In genomic region chr6:161847628-161848027, GRCh38 we compare ENCODE assay signal across 40 cellular contexts.
"Had no signal": no experiment of that assay in that cellular context is flagged by ENCODE, and none has a peak within 500 bp of the region (broad histone marks: within the 10 kb centered on the region; RNA-seq: fewer than 3 reads in every experiment).

No MANE protein-coding gene starts in this region.

- H3K9me3 Mint-ChIP-seq: activated CD4-positive, alpha-beta memory T cell treated with anti-CD3 and anti-CD28 coated beads, Interleukin-2, amount 10 ng/mL, durations not matched to agents 7 days and 5 days; activated CD4-positive, alpha-beta T cell treated with anti-CD3 and anti-CD28 coated beads, Interleukin-2, amount 10 ng/mL, durations not matched to agents 7 days and 5 days; activated naive CD4-positive, alpha-beta T cell treated with anti-CD3 and anti-CD28 coated beads, Interleukin-2, amount 10 ng/mL, durations not matched to agents 7 days and 5 days; activated naive CD4-positive, alpha-beta T cell treated with anti-CD3 and anti-CD28 coated beads, Interleukin-2, amount 50 U/mL, for 24 hours; activated naive CD8-positive, alpha-beta T cell treated with anti-CD3 and anti-CD28 coated beads, Interleukin-2, amount 10 ng/mL, durations not matched to agents 7 days and 5 days; activated naive CD8-positive, alpha-beta T cell treated with anti-CD3 and anti-CD28 coated beads, Interleukin-2, amount 50 U/mL, for 24 hours; activated T-cell treated with anti-CD3 and anti-CD28 coated beads, Interleukin-2, amount 50 U/mL, for 24 hours; activated T-helper 2 cell treated with anti-CD3 and anti-CD28 coated beads, Interferon-gamma antibody, Interleukin-2, Interleukin-4, amounts not matched to agents 10 μg/mL and 5 μg/mL and 100 μg/mL, durations not matched to agents 14 hours and 24 hours and 36 hours; central memory CD8-positive, alpha-beta T cell; T-helper 1 cell treated with Interleukin-12 subunit alpha and Interleukin-12 subunit beta and Interleukin-4 antibody, amounts not matched to agents 30 μg/mL and 1 μg/mL, for 36 hours; T-helper 2 cell treated with Interferon-gamma antibody and Interleukin-4, amounts not matched to agents 5 μg/mL and 100 μg/mL, for 36 hours; WTC11 had no signal

- H3K27me3 ChIP-seq: ascending aorta, cardiac muscle cell had no signal

- H3K27me3 Mint-ChIP-seq: activated CD4-positive, alpha-beta memory T cell treated with anti-CD3 and anti-CD28 coated beads, Interleukin-2, amount 10 ng/mL, durations not matched to agents 7 days and 5 days; activated CD4-positive, alpha-beta T cell treated with anti-CD3 and anti-CD28 coated beads for 36 hours; activated CD4-positive, alpha-beta T cell treated with anti-CD3 and anti-CD28 coated beads, Interleukin-2, amount 10 ng/mL, durations not matched to agents 7 days and 5 days; activated CD8-positive, alpha-beta memory T cell treated with anti-CD3 and anti-CD28 coated beads, Interleukin-2, amount 10 ng/mL, durations not matched to agents 7 days and 5 days; activated naive CD4-positive, alpha-beta T cell treated with anti-CD3 and anti-CD28 coated beads, Interleukin-2, amount 10 ng/mL, durations not matched to agents 7 days and 5 days; activated naive CD4-positive, alpha-beta T cell treated with anti-CD3 and anti-CD28 coated beads, Interleukin-2, amount 50 U/mL, for 24 hours; activated naive CD8-positive, alpha-beta T cell; activated naive CD8-positive, alpha-beta T cell treated with anti-CD3 and anti-CD28 coated beads, Interleukin-2, amount 10 ng/mL, durations not matched to agents 7 days and 5 days; activated naive CD8-positive, alpha-beta T cell treated with anti-CD3 and anti-CD28 coated beads, Interleukin-2, amount 50 U/mL, for 24 hours; activated T-cell treated with anti-CD3 and anti-CD28 coated beads, Interleukin-2, amount 50 U/mL, for 24 hours; brain; central memory CD8-positive, alpha-beta T cell had no signal

- ATAC-seq: activated CD4-positive, alpha-beta T cell treated with anti-CD3 and anti-CD28 coated beads for 36 hours; activated CD4-positive, CD25-positive, alpha-beta regulatory T cell treated with anti-CD3 and anti-CD28 coated beads, Interleukin-2, amount 50 U/mL, for 24 hours; activated CD8-positive, alpha-beta memory T cell treated with anti-CD3 and anti-CD28 coated beads, Interleukin-2, amount 10 ng/mL, durations not matched to agents 7 days and 5 days; activated CD8-positive, alpha-beta T cell treated with anti-CD3 and anti-CD28 coated beads, Interleukin-2, amount 10 ng/mL, durations not matched to agents 7 days and 5 days; activated naive CD8-positive, alpha-beta T cell treated with anti-CD3 and anti-CD28 coated beads, Interleukin-2, amount 50 U/mL, for 24 hours; WTC11 had no signal

- H3K9me3 ChIP-seq: ascending aorta had no signal

- H3K4me1 ChIP-seq: ascending aorta had no signal

- FAIRE-seq: bronchial epithelial cell, TTC549 had no signal

- H3K4me3 Mint-ChIP-seq: activated CD4-positive, alpha-beta memory T cell treated with anti-CD3 and anti-CD28 coated beads, Interleukin-2, amount 10 ng/mL, durations not matched to agents 7 days and 5 days; activated CD4-positive, alpha-beta T cell treated with anti-CD3 and anti-CD28 coated beads for 36 hours; activated CD4-positive, alpha-beta T cell treated with anti-CD3 and anti-CD28 coated beads, Interleukin-2, amount 10 ng/mL, durations not matched to agents 7 days and 5 days; activated CD8-positive, alpha-beta memory T cell treated with anti-CD3 and anti-CD28 coated beads, Interleukin-2, amount 10 ng/mL, durations not matched to agents 7 days and 5 days; activated CD8-positive, alpha-beta T cell treated with anti-CD3 and anti-CD28 coated beads, Interleukin-2, amount 10 ng/mL, durations not matched to agents 7 days and 5 days; activated naive CD4-positive, alpha-beta T cell treated with anti-CD3 and anti-CD28 coated beads, Interleukin-2, amount 10 ng/mL, durations not matched to agents 7 days and 5 days; activated naive CD4-positive, alpha-beta T cell treated with anti-CD3 and anti-CD28 coated beads, Interleukin-2, amount 50 U/mL, for 24 hours; activated naive CD8-positive, alpha-beta T cell; activated naive CD8-positive, alpha-beta T cell treated with anti-CD3 and anti-CD28 coated beads, Interleukin-2, amount 10 ng/mL, durations not matched to agents 7 days and 5 days; activated naive CD8-positive, alpha-beta T cell treated with anti-CD3 and anti-CD28 coated beads, Interleukin-2, amount 50 U/mL, for 24 hours; activated T-cell treated with anti-CD3 and anti-CD28 coated beads, Interleukin-2, amount 50 U/mL, for 24 hours; brain; central memory CD8-positive, alpha-beta T cell; T-helper 1 cell treated with Interleukin-12 subunit alpha and Interleukin-12 subunit beta and Interleukin-4 antibody, amounts not matched to agents 30 μg/mL and 1 μg/mL, for 36 hours; T-helper 2 cell treated with Interferon-gamma antibody and Interleukin-4, amounts not matched to agents 5 μg/mL and 100 μg/mL, for 36 hours; WTC11 had no signal

- H3K27ac Mint-ChIP-seq: activated CD4-positive, alpha-beta memory T cell treated with anti-CD3 and anti-CD28 coated beads, Interleukin-2, amount 10 ng/mL, durations not matched to agents 7 days and 5 days; activated CD4-positive, alpha-beta T cell treated with anti-CD3 and anti-CD28 coated beads for 36 hours; activated CD4-positive, alpha-beta T cell treated with anti-CD3 and anti-CD28 coated beads, Interleukin-2, amount 10 ng/mL, durations not matched to agents 7 days and 5 days; activated CD8-positive, alpha-beta memory T cell treated with anti-CD3 and anti-CD28 coated beads, Interleukin-2, amount 10 ng/mL, durations not matched to agents 7 days and 5 days; activated CD8-positive, alpha-beta T cell treated with anti-CD3 and anti-CD28 coated beads, Interleukin-2, amount 10 ng/mL, durations not matched to agents 7 days and 5 days; activated naive CD4-positive, alpha-beta T cell treated with anti-CD3 and anti-CD28 coated beads, Interleukin-2, amount 10 ng/mL, durations not matched to agents 7 days and 5 days; activated naive CD4-positive, alpha-beta T cell treated with anti-CD3 and anti-CD28 coated beads, Interleukin-2, amount 50 U/mL, for 24 hours; activated naive CD8-positive, alpha-beta T cell; activated naive CD8-positive, alpha-beta T cell treated with anti-CD3 and anti-CD28 coated beads, Interleukin-2, amount 10 ng/mL, durations not matched to agents 7 days and 5 days; activated naive CD8-positive, alpha-beta T cell treated with anti-CD3 and anti-CD28 coated beads, Interleukin-2, amount 50 U/mL, for 24 hours; activated T-cell treated with anti-CD3 and anti-CD28 coated beads, Interleukin-2, amount 50 U/mL, for 24 hours; activated T-helper 2 cell treated with anti-CD3 and anti-CD28 coated beads, Interferon-gamma antibody, Interleukin-2, Interleukin-4, amounts not matched to agents 10 μg/mL and 5 μg/mL and 100 μg/mL, durations not matched to agents 14 hours and 24 hours and 36 hours; brain; T-helper 1 cell treated with Interleukin-12 subunit alpha and Interleukin-12 subunit beta and Interleukin-4 antibody, amounts not matched to agents 30 μg/mL and 1 μg/mL, for 36 hours; T-helper 2 cell treated with Interferon-gamma antibody and Interleukin-4, amounts not matched to agents 5 μg/mL and 100 μg/mL, for 36 hours; WTC11 had no signal

- H3K36me3 Mint-ChIP-seq: activated CD8-positive, alpha-beta memory T cell treated with anti-CD3 and anti-CD28 coated beads, Interleukin-2, amount 10 ng/mL, durations not matched to agents 7 days and 5 days; activated naive CD4-positive, alpha-beta T cell treated with anti-CD3 and anti-CD28 coated beads, Interleukin-2, amount 10 ng/mL, durations not matched to agents 7 days and 5 days; activated naive CD4-positive, alpha-beta T cell treated with anti-CD3 and anti-CD28 coated beads, Interleukin-2, amount 50 U/mL, for 24 hours; activated naive CD8-positive, alpha-beta T cell treated with anti-CD3 and anti-CD28 coated beads, Interleukin-2, amount 10 ng/mL, durations not matched to agents 7 days and 5 days; brain; WTC11 had no signal

- H3K4me1 Mint-ChIP-seq: activated CD4-positive, alpha-beta memory T cell treated with anti-CD3 and anti-CD28 coated beads, Interleukin-2, amount 10 ng/mL, durations not matched to agents 7 days and 5 days; activated CD4-positive, alpha-beta T cell treated with anti-CD3 and anti-CD28 coated beads for 36 hours; activated CD4-positive, alpha-beta T cell treated with anti-CD3 and anti-CD28 coated beads, Interleukin-2, amount 10 ng/mL, durations not matched to agents 7 days and 5 days; activated CD8-positive, alpha-beta memory T cell treated with anti-CD3 and anti-CD28 coated beads, Interleukin-2, amount 10 ng/mL, durations not matched to agents 7 days and 5 days; activated naive CD4-positive, alpha-beta T cell treated with anti-CD3 and anti-CD28 coated beads, Interleukin-2, amount 10 ng/mL, durations not matched to agents 7 days and 5 days; activated naive CD4-positive, alpha-beta T cell treated with anti-CD3 and anti-CD28 coated beads, Interleukin-2, amount 50 U/mL, for 24 hours; activated naive CD8-positive, alpha-beta T cell treated with anti-CD3 and anti-CD28 coated beads, Interleukin-2, amount 10 ng/mL, durations not matched to agents 7 days and 5 days; activated naive CD8-positive, alpha-beta T cell treated with anti-CD3 and anti-CD28 coated beads, Interleukin-2, amount 50 U/mL, for 24 hours; central memory CD8-positive, alpha-beta T cell had no signal

- DNase-seq: activated CD4-positive, alpha-beta memory T cell treated with anti-CD3 and anti-CD28 coated beads, Interleukin-2, amount 10 ng/mL, durations not matched to agents 7 days and 5 days; activated CD4-positive, alpha-beta T cell treated with anti-CD3 and anti-CD28 coated beads for 1 hour; activated CD4-positive, alpha-beta T cell treated with anti-CD3 and anti-CD28 coated beads for 36 hours; activated CD4-positive, alpha-beta T cell treated with anti-CD3 and anti-CD28 coated beads for 48 hours; activated CD4-positive, alpha-beta T cell treated with anti-CD3 and anti-CD28 coated beads, Interleukin-2, amount 10 ng/mL, durations not matched to agents 7 days and 5 days; activated CD4-positive, alpha-beta T cell treated with anti-CD3 and anti-CD28 coated beads, Interleukin-2, amount 50 U/mL, for 48 hours; activated CD4-positive, CD25-positive, alpha-beta regulatory T cell; activated CD8-positive, alpha-beta memory T cell treated with anti-CD3 and anti-CD28 coated beads for 24 hours; activated CD8-positive, alpha-beta memory T cell treated with anti-CD3 and anti-CD28 coated beads, Interleukin-2, amount 10 ng/mL, durations not matched to agents 7 days and 5 days; activated CD8-positive, alpha-beta memory T cell treated with anti-CD3 and anti-CD28 coated beads, Interleukin-2, amount 50 U/mL, for 48 hours; activated CD8-positive, alpha-beta T cell treated with anti-CD3 and anti-CD28 coated beads, Interleukin-2, amount 10 ng/mL, durations not matched to agents 7 days and 5 days; activated effector memory CD4-positive, alpha-beta T cell treated with Interleukin-2 at 50 U/mL for 16 hours; activated gamma-delta T cell; activated naive CD4-positive, alpha-beta T cell treated with anti-CD3 and anti-CD28 coated beads, Interleukin-2, amount 10 ng/mL, durations not matched to agents 7 days and 5 days; activated naive CD4-positive, alpha-beta T cell treated with Interleukin-2 at 50 U/mL for 16 hours; activated naive CD8-positive, alpha-beta T cell treated with anti-CD3 and anti-CD28 coated beads, Interleukin-2, amount 10 ng/mL, durations not matched to agents 7 days and 5 days; activated naive CD8-positive, alpha-beta T cell treated with anti-CD3 and anti-CD28 coated beads, Interleukin-2, amount 50 U/mL, for 24 hours; activated T-cell treated with anti-CD3 and anti-CD28 coated beads, Interleukin-2, amount 50 U/mL, for 24 hours; activated T-cell treated with anti-CD3 and anti-CD28 coated beads, Interleukin-2, amount 50 U/mL, for 48 hours; amygdala; anterior cingulate cortex; caudate nucleus; cerebellar nuclear complex; T-helper 1 cell; T-helper 2 cell; T-helper 9 cell; WERI-Rb-1 had no signal

- H3K27ac ChIP-seq: ascending aorta, cardiac muscle cell, WERI-Rb-1 had no signal

- H3K4me3 ChIP-seq: ascending aorta, cardiac muscle cell had no signal

- H3K36me3 ChIP-seq: ascending aorta, cardiac muscle cell, WERI-Rb-1 had no signal
